In the genomic region with DNA sequence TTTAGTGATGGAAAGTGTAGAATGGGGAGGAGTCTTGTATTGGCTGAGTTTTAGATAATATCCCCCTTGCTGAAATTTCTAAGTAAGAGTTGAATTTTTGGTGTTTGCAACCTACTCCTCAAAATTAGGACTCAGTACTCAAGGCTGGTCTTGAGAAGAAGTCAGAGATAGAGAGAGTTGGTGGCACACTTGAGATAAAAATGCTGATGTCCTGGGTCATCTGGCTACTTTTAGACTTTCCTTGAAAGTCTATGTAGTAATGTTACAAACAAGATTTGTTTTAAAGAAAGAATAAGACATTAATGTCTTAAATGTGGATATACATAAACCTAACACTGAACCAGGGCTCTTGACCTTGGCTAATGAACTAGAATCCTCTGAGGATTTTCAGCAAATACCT, we compare ENCODE assay signal across 23 cellular contexts.
A peak's percentile ranks its signal among the peaks of the same experiment; 100 is the strongest.
DNase-seq lines count a peak whose midpoint lies in the region; ATAC-seq and TF ChIP-seq lines count a peak whose summit lies in the region.
"Had no signal": no experiment of that assay in that cellular context is flagged by ENCODE, and none has a peak within 500 bp of the region (broad histone marks: within the 10 kb centered on the region; RNA-seq: fewer than 3 reads in every experiment).

No MANE protein-coding gene starts in this region.

- H3K27me3 ChIP-seq in left ventricle myocardium inferior (ENCODE audit: low read depth) (no peaks in the 10 kb centered on the region), psoas muscle (ENCODE audit: insufficient read depth in 3 of 3, low read length in 2 of 3) (no peaks in the 10 kb centered on the region), gastrocnemius medialis (no peaks in the 10 kb centered on the region), brain microvascular endothelial cell (replicated peaks) (no peaks in the 10 kb centered on the region)
- H3K27me3 ChIP-seq: BE2C, BLaER1 had no signal

- H3K9me3 ChIP-seq in left ventricle myocardium inferior (replicated peaks) (no peaks in the 10 kb centered on the region), psoas muscle (no peaks in the 10 kb centered on the region), gastrocnemius medialis (no peaks in the 10 kb centered on the region)
- H3K9me3 ChIP-seq: BE2C, BLaER1 had no signal

- intact Hi-C loops in left ventricle myocardium inferior (cut with micrococcal nuclease) (no loop called here), left cardiac atrium (cut with DNase I) (no loop called here), psoas muscle (cut with DNase I) (no loop called here), gastrocnemius medialis (cut with DNase I; ENCODE audit: low total_unique reads) (no loop called here)

- H3K4me1 ChIP-seq in left ventricle myocardium inferior (peaks cover 92% of the 10 kb centered on the region), psoas muscle (peaks cover 95% of the 10 kb centered on the region), gastrocnemius medialis (peaks cover 83 to 86% of the 10 kb centered on the region in 2 donors)
- H3K4me1 ChIP-seq: BE2C, BLaER1 had no signal

- H3K36me3 ChIP-seq in left ventricle myocardium inferior (no peaks in the 10 kb centered on the region), psoas muscle (ENCODE audit: insufficient read depth in 1 of 2, low read depth in 1 of 2) (no peaks in the 10 kb centered on the region), gastrocnemius medialis (no peaks in the 10 kb centered on the region), brain microvascular endothelial cell (replicated peaks) (no peaks in the 10 kb centered on the region)
- H3K36me3 ChIP-seq: BE2C, BLaER1 had no signal

- TF ChIP-seq POLR2A in gastrocnemius medialis (IDR thresholded peaks at IDR 0.05), result no peak

- TF ChIP-seq CTCF in left ventricle myocardium inferior (IDR thresholded peaks at IDR 0.05; ENCODE audit: borderline replicate concordance) (no peak), psoas muscle (IDR thresholded peaks at IDR 0.05) (no peak), gastrocnemius medialis (IDR thresholded peaks at IDR 0.05 in 4 of 5, conservative IDR thresholded peaks at IDR 0.05 in 1 of 5) (no peak), brain microvascular endothelial cell (IDR thresholded peaks at IDR 0.05; ENCODE audit: low read depth, low read length, missing control alignments) (no peak)

- peak overlapping the region; percentile 38 for H3K4me3 ChIP-seq in left ventricle myocardium inferior
- H3K4me3 ChIP-seq in psoas muscle, result peak overlapping the region; percentile 15
- no peak overlapping the region for H3K4me3 ChIP-seq in gastrocnemius medialis
- H3K4me3 ChIP-seq in brain microvascular endothelial cell (ENCODE audit: low read depth, low read length), result no peak overlapping the region
- H3K4me3 ChIP-seq: BLaER1, GM12878 had no signal

- peak overlapping the region; percentile 82 for H3K27ac ChIP-seq in left ventricle myocardium inferior (replicated peaks)
- H3K27ac ChIP-seq in psoas muscle, result peak overlapping the region; percentile 86
- peak overlapping the region; percentile 85 to 94 (median 92) for H3K27ac ChIP-seq in gastrocnemius medialis
- H3K27ac ChIP-seq in brain microvascular endothelial cell, result no peak overlapping the region
- H3K27ac ChIP-seq: BLaER1 had no signal

- no peak for ATAC-seq in left cardiac atrium
- ATAC-seq in psoas muscle, result peak in 3 of 4 donors; percentile 27 to 63 (median 61)
- peak; percentile 59 to 62 for ATAC-seq in gastrocnemius medialis
- ATAC-seq: GM12878 had no signal

- DNase-seq in left ventricle myocardium inferior, result no peak
- DNase-seq in left cardiac atrium, result no peak
- DNase-seq in psoas muscle, result no peak
- no peak for DNase-seq in gastrocnemius medialis
- no peak for DNase-seq in brain microvascular endothelial cell
- DNase-seq in GOT3 (lab: John Stamatoyannopoulos, UW), result no peak
- DNase-seq: 8988T; ACHN; BE2C; C1 segment of cervical spinal cord; CD4-positive, alpha-beta memory T cell; CD4-positive, CD25-positive, alpha-beta regulatory T cell; CD8-positive, alpha-beta memory T cell; COR-L47; DMS 273 treated with DMSO at 0.1 percent for 48 hours; DMS153; DMS53; DMS79; DND-41; EL; GDM1 had no signal

- in situ Hi-C loops in gastrocnemius medialis (cut with MboI; ENCODE audit: low sequenced_read_pairs in 4 of 4), result no loop called here
- in situ Hi-C loops in brain microvascular endothelial cell (cut with HindIII; ENCODE audit: low pct_ligation_motif_present, low sequenced_read_pairs), result no loop called here

Comparison
In these comparisons a context has a peak if more than half of its experiments do, and no peak if none do; other contexts are left out.
1. H3K4me3 ChIP-seq: peak in left ventricle myocardium inferior (single experiment) and psoas muscle (single experiment); none in gastrocnemius medialis (0 of 4) and brain microvascular endothelial cell (single experiment).
2. ATAC-seq: peak in psoas muscle (3 of 4) and gastrocnemius medialis (2 of 2); none in left cardiac atrium (0 of 2).